In genomic region chr3:129018271-129018670, GRCh38 we compare ENCODE assay signal across 1 cellular context.
TF ChIP-seq lines count a peak whose summit lies in the region.

No MANE protein-coding gene starts in this region.

TF ChIP-seq in K562, 482 proteins besides CTCF, POLR2A, EP300 and RAD21:
- TF ChIP-seq ZBTB40 (IDR thresholded peaks at IDR 0.05) (peak; percentile 86), ZBTB40 (CRISPR knock-in tag; IDR thresholded peaks at IDR 0.05) (no peak), NR2C2 (CRISPR knock-in tag; IDR thresholded peaks at IDR 0.05) (no peak), NR2C2 (tag; IDR thresholded peaks at IDR 0.05) (no peak), KDM1A (IDR thresholded peaks at IDR 0.05) (no peak)
